Comparison of ENCODE assay signal across 22 cellular contexts in genomic region chr5:68334550-68334880, GRCh38.
"Had no signal": no experiment of that assay in that cellular context is flagged by ENCODE, and none has a peak within 500 bp of the region (broad histone marks: within the 10 kb centered on the region; RNA-seq: fewer than 3 reads in every experiment).

No MANE protein-coding gene starts in this region.

- DNase-seq: activated CD4-positive, alpha-beta T cell treated with anti-CD3 and anti-CD28 coated beads, Interleukin-2, amount 10 ng/mL, durations not matched to agents 7 days and 5 days; activated CD8-positive, alpha-beta T cell treated with anti-CD3 and anti-CD28 coated beads, Interleukin-2, amount 10 ng/mL, durations not matched to agents 7 days and 5 days; activated effector memory CD4-positive, alpha-beta T cell treated with Interleukin-2 at 50 U/mL for 16 hours; activated naive CD4-positive, alpha-beta T cell treated with anti-CD3 and anti-CD28 coated beads, Interleukin-2, amount 10 ng/mL, durations not matched to agents 7 days and 5 days; activated naive CD8-positive, alpha-beta T cell treated with anti-CD3 and anti-CD28 coated beads, Interleukin-2, amount 50 U/mL, for 24 hours; activated T-cell treated with anti-CD3 and anti-CD28 coated beads, Interleukin-2, amount 50 U/mL, for 4 hours; aorta; effector memory CD8-positive, alpha-beta T cell; left colon; occipital lobe; retina; stimulated activated CD4-positive, alpha-beta T cell treated with anti-CD3 and anti-CD28 coated beads, Interleukin-2, amount 100 ng/mL, for 24 hours; T-cell; T-helper 9 cell; transverse colon had no signal

- H3K27me3 Mint-ChIP-seq: effector memory CD8-positive, alpha-beta T cell; T-cell had no signal

- H3K4me1 Mint-ChIP-seq: activated naive CD4-positive, alpha-beta T cell treated with anti-CD3 and anti-CD28 coated beads, Interleukin-2, amount 10 ng/mL, durations not matched to agents 7 days and 5 days had no signal

- H3K27ac Mint-ChIP-seq: activated CD4-positive, alpha-beta T cell treated with anti-CD3 and anti-CD28 coated beads, Interleukin-2, amount 10 ng/mL, durations not matched to agents 7 days and 5 days; activated CD8-positive, alpha-beta T cell treated with anti-CD3 and anti-CD28 coated beads, Interleukin-2, amount 10 ng/mL, durations not matched to agents 7 days and 5 days; activated naive CD4-positive, alpha-beta T cell treated with anti-CD3 and anti-CD28 coated beads, Interleukin-2, amount 10 ng/mL, durations not matched to agents 7 days and 5 days; activated naive CD8-positive, alpha-beta T cell treated with anti-CD3 and anti-CD28 coated beads, Interleukin-2, amount 50 U/mL, for 24 hours; effector memory CD8-positive, alpha-beta T cell; mesothelial cell of epicardium; stimulated activated naive CD8-positive, alpha-beta T cell treated with anti-CD3 and anti-CD28 coated beads, Interleukin-15, Interleukin-2, amounts not matched to agents 100 ng/mL and 50 ng/mL, for 24 hours; T-cell had no signal

- H3K27ac ChIP-seq: hepatocyte, suprapubic skin, transverse colon had no signal

- H3K9me3 ChIP-seq: suprapubic skin, transverse colon had no signal

- FAIRE-seq: bronchial epithelial cell had no signal

- H3K36me3 Mint-ChIP-seq: activated naive CD4-positive, alpha-beta T cell treated with anti-CD3 and anti-CD28 coated beads, Interleukin-2, amount 10 ng/mL, durations not matched to agents 7 days and 5 days; mesothelial cell of epicardium; T-cell had no signal

- H3K4me2 ChIP-seq: hepatocyte had no signal

- H3K9me3 Mint-ChIP-seq: activated CD4-positive, alpha-beta T cell treated with anti-CD3 and anti-CD28 coated beads, Interleukin-2, amount 10 ng/mL, durations not matched to agents 7 days and 5 days; activated naive CD4-positive, alpha-beta T cell treated with anti-CD3 and anti-CD28 coated beads, Interleukin-2, amount 10 ng/mL, durations not matched to agents 7 days and 5 days; activated naive CD8-positive, alpha-beta T cell treated with anti-CD3 and anti-CD28 coated beads, Interleukin-2, amount 50 U/mL, for 24 hours; activated T-cell treated with anti-CD3 and anti-CD28 coated beads, Interleukin-2, amount 50 U/mL, for 4 hours; effector memory CD8-positive, alpha-beta T cell; stimulated activated naive CD8-positive, alpha-beta T cell treated with anti-CD3 and anti-CD28 coated beads, Interleukin-15, Interleukin-2, amounts not matched to agents 100 ng/mL and 50 ng/mL, for 24 hours; T-cell had no signal

- H3K4me3 ChIP-seq: hepatocyte, lung, suprapubic skin, transverse colon had no signal

- H3K4me3 Mint-ChIP-seq: activated CD4-positive, alpha-beta T cell treated with anti-CD3 and anti-CD28 coated beads, Interleukin-2, amount 10 ng/mL, durations not matched to agents 7 days and 5 days; activated CD8-positive, alpha-beta T cell treated with anti-CD3 and anti-CD28 coated beads, Interleukin-2, amount 10 ng/mL, durations not matched to agents 7 days and 5 days; activated naive CD4-positive, alpha-beta T cell treated with anti-CD3 and anti-CD28 coated beads, Interleukin-2, amount 10 ng/mL, durations not matched to agents 7 days and 5 days; activated naive CD8-positive, alpha-beta T cell treated with anti-CD3 and anti-CD28 coated beads, Interleukin-2, amount 50 U/mL, for 24 hours; activated T-cell treated with anti-CD3 and anti-CD28 coated beads, Interleukin-2, amount 50 U/mL, for 4 hours; effector memory CD8-positive, alpha-beta T cell; mesothelial cell of epicardium; T-cell had no signal

- ATAC-seq: activated CD4-positive, CD25-positive, alpha-beta regulatory T cell treated with anti-CD3 and anti-CD28 coated beads, Interleukin-2, amount 50 U/mL, for 24 hours; activated CD8-positive, alpha-beta T cell treated with anti-CD3 and anti-CD28 coated beads, Interleukin-2, amount 10 ng/mL, durations not matched to agents 7 days and 5 days; activated T-cell treated with anti-CD3 and anti-CD28 coated beads, Interleukin-2, amount 50 U/mL, for 4 hours; effector memory CD8-positive, alpha-beta T cell; left colon; T-cell had no signal
